ENCODE assay signal across 14 cellular contexts in the genomic region with DNA sequence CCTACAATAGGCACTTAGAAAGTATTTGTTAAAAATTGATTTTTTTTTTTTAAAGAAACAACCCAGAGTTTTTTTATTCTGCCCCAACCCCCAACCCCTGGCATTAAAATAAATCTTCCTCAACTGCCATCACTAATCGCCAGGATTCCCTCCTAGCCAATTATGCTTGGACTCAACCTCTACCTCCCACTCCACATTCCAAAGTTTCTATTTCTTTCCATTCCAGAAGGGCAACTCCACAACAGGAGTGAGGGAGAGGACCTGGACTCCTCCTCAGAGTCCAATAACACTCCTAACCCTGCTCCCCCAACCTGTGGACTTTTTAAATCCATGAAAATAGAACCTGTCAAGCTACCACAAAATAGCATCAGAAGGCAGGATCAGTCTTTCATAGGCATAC.
DNase-seq lines count a peak whose midpoint lies in the region; ATAC-seq and TF ChIP-seq lines count a peak whose summit lies in the region.
"Had no signal": no experiment of that assay in that cellular context is flagged by ENCODE, and none has a peak within 500 bp of the region (broad histone marks: within the 10 kb centered on the region; RNA-seq: fewer than 3 reads in every experiment).

No MANE protein-coding gene starts in this region.

- DNase-seq in NCI-H82 (lab: John Stamatoyannopoulos, UW) (peak; percentile 51), NCI-H82 treated with DMSO at 0.1 percent for 48 hours (lab: John Stamatoyannopoulos, UW; ENCODE audit: unreplicated experiment) (no peak), mesothelial cell of epicardium (ENCODE audit: low spot score in 2 of 2, unreplicated experiment in 2 of 2) (no peak), progenitor cell of endocrine pancreas (ENCODE audit: low spot score, unreplicated experiment) (no peak), mesenteric fat pad (ENCODE audit: low spot score) (no peak)
- no peak for DNase-seq in activated T-cell treated with anti-CD3 and anti-CD28 coated beads, Interleukin-2, amount 50 U/mL, for 4 hours
- DNase-seq in activated naive CD8-positive, alpha-beta T cell treated with anti-CD3 and anti-CD28 coated beads, Interleukin-2, amount 50 U/mL, for 24 hours, result no peak
- DNase-seq: CD4-positive, alpha-beta memory T cell; DMS153; DMS79; GDM1 had no signal

- H3K9me3 Mint-ChIP-seq in mesothelial cell of epicardium, result no peaks in the 10 kb centered on the region
- no peaks in the 10 kb centered on the region for H3K9me3 Mint-ChIP-seq in progenitor cell of endocrine pancreas (ENCODE audit: low read depth)
- no peaks in the 10 kb centered on the region for H3K9me3 Mint-ChIP-seq in activated T-cell treated with anti-CD3 and anti-CD28 coated beads, Interleukin-2, amount 50 U/mL, for 4 hours
- no peaks in the 10 kb centered on the region for H3K9me3 Mint-ChIP-seq in activated naive CD8-positive, alpha-beta T cell treated with anti-CD3 and anti-CD28 coated beads, Interleukin-2, amount 50 U/mL, for 24 hours

- ATAC-seq in activated T-cell treated with anti-CD3 and anti-CD28 coated beads, Interleukin-2, amount 50 U/mL, for 4 hours, result no peak
- ATAC-seq in activated naive CD8-positive, alpha-beta T cell treated with anti-CD3 and anti-CD28 coated beads, Interleukin-2, amount 50 U/mL, for 24 hours, result no peak
- ATAC-seq: A549, HepG2 had no signal

- H3K4me1 Mint-ChIP-seq in mesothelial cell of epicardium (peaks cover 40% of the 10 kb centered on the region), progenitor cell of endocrine pancreas (ENCODE audit: low read depth) (peaks cover 36% of the 10 kb centered on the region)
- no peaks in the 10 kb centered on the region for H3K4me1 Mint-ChIP-seq in activated T-cell treated with anti-CD3 and anti-CD28 coated beads, Interleukin-2, amount 50 U/mL, for 4 hours (ENCODE audit: low read depth)
- no peaks in the 10 kb centered on the region for H3K4me1 Mint-ChIP-seq in activated naive CD8-positive, alpha-beta T cell treated with anti-CD3 and anti-CD28 coated beads, Interleukin-2, amount 50 U/mL, for 24 hours
- H3K4me1 Mint-ChIP-seq: CD14-positive monocyte; CD4-positive, alpha-beta memory T cell had no signal

- H3K4me3 Mint-ChIP-seq in mesothelial cell of epicardium (no peak overlapping the region), progenitor cell of endocrine pancreas (ENCODE audit: low read depth) (no peak overlapping the region)
- H3K4me3 Mint-ChIP-seq in activated T-cell treated with anti-CD3 and anti-CD28 coated beads, Interleukin-2, amount 50 U/mL, for 4 hours, result no peak overlapping the region
- no peak overlapping the region for H3K4me3 Mint-ChIP-seq in activated naive CD8-positive, alpha-beta T cell treated with anti-CD3 and anti-CD28 coated beads, Interleukin-2, amount 50 U/mL, for 24 hours
- H3K4me3 Mint-ChIP-seq: CD14-positive monocyte; CD4-positive, alpha-beta memory T cell had no signal

- TF ChIP-seq CTCF in mesothelial cell of epicardium (IDR thresholded peaks at IDR 0.05; ENCODE audit: unreplicated experiment), result no peak
- no peak for TF ChIP-seq CTCF in progenitor cell of endocrine pancreas (IDR thresholded peaks at IDR 0.05; ENCODE audit: unreplicated experiment)

- H3K36me3 Mint-ChIP-seq in mesothelial cell of epicardium, result peaks cover 5% of the 10 kb centered on the region
- peaks cover 3% of the 10 kb centered on the region for H3K36me3 Mint-ChIP-seq in progenitor cell of endocrine pancreas (ENCODE audit: insufficient read depth)
- H3K36me3 Mint-ChIP-seq in activated T-cell treated with anti-CD3 and anti-CD28 coated beads, Interleukin-2, amount 50 U/mL, for 4 hours (ENCODE audit: insufficient read depth), result no peaks in the 10 kb centered on the region
- H3K36me3 Mint-ChIP-seq in activated naive CD8-positive, alpha-beta T cell treated with anti-CD3 and anti-CD28 coated beads, Interleukin-2, amount 50 U/mL, for 24 hours (ENCODE audit: low read depth), result no peaks in the 10 kb centered on the region
- H3K36me3 Mint-ChIP-seq: CD14-positive monocyte; CD4-positive, alpha-beta memory T cell had no signal

- H3K27me3 Mint-ChIP-seq in mesothelial cell of epicardium (ENCODE audit: low read depth) (no peaks in the 10 kb centered on the region), progenitor cell of endocrine pancreas (no peaks in the 10 kb centered on the region)
- H3K27me3 Mint-ChIP-seq in activated T-cell treated with anti-CD3 and anti-CD28 coated beads, Interleukin-2, amount 50 U/mL, for 4 hours (ENCODE audit: low read depth), result no peaks in the 10 kb centered on the region
- H3K27me3 Mint-ChIP-seq in activated naive CD8-positive, alpha-beta T cell treated with anti-CD3 and anti-CD28 coated beads, Interleukin-2, amount 50 U/mL, for 24 hours, result no peaks in the 10 kb centered on the region
- H3K27me3 Mint-ChIP-seq: CD4-positive, alpha-beta memory T cell had no signal

- H3K27ac Mint-ChIP-seq in mesothelial cell of epicardium (peak overlapping the region; percentile 52), progenitor cell of endocrine pancreas (peak overlapping the region; percentile 53)
- H3K27ac Mint-ChIP-seq in activated naive CD8-positive, alpha-beta T cell treated with anti-CD3 and anti-CD28 coated beads, Interleukin-2, amount 50 U/mL, for 24 hours, result no peak overlapping the region
- H3K27ac Mint-ChIP-seq: CD14-positive monocyte; CD4-positive, alpha-beta memory T cell had no signal
